2 cellular contexts compared by ENCODE assay signal in genomic region chr22:45226681-45227186, GRCh38.
TF ChIP-seq lines count a peak whose summit lies in the region.

No MANE protein-coding gene starts in this region.

TF ChIP-seq in GM12878, 131 proteins besides CTCF, POLR2A, EP300 and RAD21:
- TF ChIP-seq ELK1 (IDR thresholded peaks at IDR 0.05; ENCODE audit: low read depth, low read length) (no peak), HDGF (IDR thresholded peaks at IDR 0.05) (no peak), USF2 (IDR thresholded peaks at IDR 0.05; ENCODE audit: borderline replicate concordance, low read depth, low read length) (no peak), ZBTB40 (IDR thresholded peaks at IDR 0.05; ENCODE audit: borderline replicate concordance) (no peak), PKNOX1 (IDR thresholded peaks at IDR 0.05) (no peak), BCL3 (IDR thresholded peaks at IDR 0.05; ENCODE audit: borderline replicate concordance, insufficient read depth, low read depth, low read length, poor library complexity, severe bottlenecking) (no peak), POU2F2 (IDR thresholded peaks at IDR 0.05; ENCODE audit: borderline replicate concordance, low read depth, low read length) (no peak), IRF3 (IDR thresholded peaks at IDR 0.05) (no peak)

TF ChIP-seq in HepG2, 621 proteins besides CTCF, POLR2A, EP300 and RAD21:
- TF ChIP-seq ZNF296 (CRISPR knock-in tag; conservative IDR thresholded peaks at IDR 0.05) (no peak), AHDC1 (CRISPR knock-in tag; IDR thresholded peaks at IDR 0.05; ENCODE audit: borderline replicate concordance) (no peak), ZBTB42 (CRISPR knock-in tag; IDR thresholded peaks at IDR 0.05) (no peak), HNRNPH1 (optimal IDR thresholded peaks at IDR 0.05; ENCODE audit: low read depth, low read length) (no peak), PRMT3 (CRISPR knock-in tag; IDR thresholded peaks at IDR 0.05; ENCODE audit: borderline replicate concordance, low read depth) (no peak), ZNF350 (CRISPR knock-in tag; IDR thresholded peaks at IDR 0.05; ENCODE audit: borderline replicate concordance, low read depth) (no peak), RFX5 (IDR thresholded peaks at IDR 0.05; ENCODE audit: low read depth, low read length) (no peak), ZNF430 (CRISPR knock-in tag; IDR thresholded peaks at IDR 0.05) (no peak), MAF1 (CRISPR knock-in tag; IDR thresholded peaks at IDR 0.05; ENCODE audit: borderline replicate concordance) (no peak), AGO2 (optimal IDR thresholded peaks at IDR 0.05; ENCODE audit: low read depth, low read length) (peak; percentile 69), ZFP37 (CRISPR knock-in tag; IDR thresholded peaks at IDR 0.05; ENCODE audit: borderline replicate concordance) (no peak), ZBTB26 (CRISPR knock-in tag; IDR thresholded peaks at IDR 0.05; ENCODE audit: borderline replicate concordance) (no peak), HNRNPL (IDR thresholded peaks at IDR 0.05; ENCODE audit: low read depth, low read length) (peak; percentile 72; the same call in 1 of the 2 replicates), MAZ (IDR thresholded peaks at IDR 0.05; ENCODE audit: borderline replicate concordance, low read depth, low read length) (no peak), MAZ (CRISPR knock-in tag; IDR thresholded peaks at IDR 0.05; ENCODE audit: low read depth) (no peak), CENPBD1 (CRISPR knock-in tag; IDR thresholded peaks at IDR 0.05; ENCODE audit: borderline replicate concordance, low read depth) (no peak), ZBTB43 (CRISPR knock-in tag; conservative IDR thresholded peaks at IDR 0.05) (no peak)
